Comparison of ENCODE assay signal across 8 cellular contexts in the genomic region with DNA sequence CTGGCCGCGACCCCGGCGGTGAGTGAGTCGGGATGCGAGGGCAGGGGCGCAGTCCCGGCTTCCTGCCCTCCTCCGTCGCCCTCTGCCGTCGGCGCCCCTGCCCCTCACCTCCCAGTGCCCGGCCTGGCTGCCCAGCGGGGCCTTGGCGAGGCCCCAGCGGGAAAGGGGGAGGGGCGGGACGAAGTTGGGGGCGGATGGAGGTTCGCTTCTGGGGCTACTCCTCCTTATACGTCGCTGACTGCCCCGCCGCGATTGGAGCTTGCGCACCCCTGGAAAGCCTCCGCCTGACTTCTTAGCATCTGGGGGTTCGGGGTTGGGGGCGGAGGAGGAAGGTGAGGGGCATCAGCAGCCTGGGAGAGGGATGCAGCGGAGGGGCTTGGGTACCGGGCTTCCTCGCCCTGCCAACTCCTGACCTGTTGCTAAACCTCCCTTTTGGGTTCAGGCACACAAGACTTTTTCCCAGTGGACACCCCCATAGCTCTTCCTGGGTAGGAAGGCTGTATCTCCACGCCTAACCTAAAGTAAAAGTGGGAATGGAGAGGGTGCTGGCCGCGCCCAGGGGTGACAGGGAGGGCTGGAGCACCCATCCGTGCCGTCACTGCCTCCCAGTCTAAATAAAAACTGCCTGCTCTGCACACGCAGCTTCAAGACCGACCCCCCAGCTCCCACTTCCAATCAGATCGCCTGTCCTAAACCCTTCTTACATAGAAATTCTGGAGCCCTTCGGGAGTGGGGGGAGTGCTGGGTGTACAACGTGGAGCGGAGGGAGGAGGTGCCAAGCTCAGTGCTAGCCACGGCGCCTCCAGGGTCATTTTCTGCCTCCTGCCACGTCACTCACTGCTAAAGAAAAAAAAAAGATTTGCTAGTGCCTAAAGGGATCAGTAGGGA.
DNase-seq lines count a peak whose midpoint lies in the region; ATAC-seq and TF ChIP-seq lines count a peak whose summit lies in the region.

No MANE protein-coding gene starts in this region.

- peak; percentile 16 for TF ChIP-seq CTCF in astrocyte of the spinal cord (IDR thresholded peaks at IDR 0.05; ENCODE audit: low read depth, low read length)

- no peak for ATAC-seq in HG02588 (IDR thresholded peaks at IDR 0.05; ENCODE audit: unreplicated experiment)

- no peaks in the 10 kb centered on the region; the same call in 1 of the 2 replicates for H3K36me3 ChIP-seq in HAP-1 (replicated peaks)

- H3K4me1 ChIP-seq in HAP-1, result peaks cover 24% of the 10 kb centered on the region

- H3K9me3 ChIP-seq in HAP-1, result no peaks in the 10 kb centered on the region

- no peaks in the 10 kb centered on the region for H3K27me3 ChIP-seq in HAP-1 (ENCODE audit: low read depth)

- in situ Hi-C loops in HAP-1 (cut with MboI; ENCODE audit: low sequenced_read_pairs), result no loop called here
- in situ Hi-C loops in astrocyte of the spinal cord (cut with HindIII; ENCODE audit: low sequenced_read_pairs), result no loop called here

- peak; percentile 83 for DNase-seq in GM03348 (ENCODE audit: low spot score)
- peak; percentile 81 to 84 for DNase-seq in HAP-1 (ENCODE audit: low spot score in 2 of 2)
- DNase-seq in NCI-H1048 (lab: John Stamatoyannopoulos, UW), result peak; percentile 19
- DNase-seq in T-helper 9 cell, result peak; percentile 47
- peak; percentile 89 for DNase-seq in astrocyte of the spinal cord (ENCODE audit: low read depth, low spot score)
- DNase-seq in hypothalamus (lab: John Stamatoyannopoulos, UW), result peak in 46 of 51 donors; percentile 13 to 81 (median 51)
- peak; percentile 74 for DNase-seq in retina

- H3K4me3 ChIP-seq in HAP-1 (peak overlapping the region; percentile 70), astrocyte of the spinal cord (ENCODE audit: low read depth, low read length) (peak overlapping the region; percentile 92)

Comparison
In these comparisons a context has a peak if more than half of its experiments do, and no peak if none do; other contexts are left out.
1. DNase-seq: peak in every context shown above with its lines; median percentile 89 in astrocyte of the spinal cord; 83 in GM03348; 82 in HAP-1; 74 in retina; 51 in hypothalamus; 47 in T-helper 9 cell; 19 in NCI-H1048.